Comparison of ENCODE assay signal across 18 cellular contexts in genomic region chr12:88816201-88816600, GRCh38.
DNase-seq lines count a peak whose midpoint lies in the region; ATAC-seq, FAIRE-seq and TF ChIP-seq lines count a peak whose summit lies in the region.
"Had no signal": no experiment of that assay in that cellular context is flagged by ENCODE, and none has a peak within 500 bp of the region (broad histone marks: within the 10 kb centered on the region; RNA-seq: fewer than 3 reads in every experiment).

No MANE protein-coding gene starts in this region.

- H3K36me3 ChIP-seq in BLaER1 (no peaks in the 10 kb centered on the region), OCI-LY3 (replicated peaks; ENCODE audit: low read depth, low read length) (no peaks in the 10 kb centered on the region), keratinocyte (ENCODE audit: control insufficient read depth in 2 of 2, extremely low read depth in 1 of 2, insufficient read depth in 2 of 2, low read length in 2 of 2) (no peaks in the 10 kb centered on the region), aorta (ENCODE audit: control insufficient read depth in 1 of 2, insufficient read depth in 2 of 2, low read length in 1 of 2) (no peaks in the 10 kb centered on the region)
- H3K36me3 ChIP-seq: HAP-1, right lobe of liver, suprapubic skin had no signal

- no peaks in the 10 kb centered on the region for H3K9me1 ChIP-seq in keratinocyte (ENCODE audit: control insufficient read depth, extremely low read depth, insufficient read depth, low read length)

- H3K9me3 ChIP-seq in BLaER1 (no peaks in the 10 kb centered on the region), OCI-LY3 (ENCODE audit: insufficient read depth, low read length) (no peaks in the 10 kb centered on the region), keratinocyte (ENCODE audit: control insufficient read depth, low read depth, low read length) (no peaks in the 10 kb centered on the region), aorta (ENCODE audit: control insufficient read depth, low read length) (no peaks in the 10 kb centered on the region)
- H3K9me3 ChIP-seq: HAP-1, right lobe of liver, suprapubic skin had no signal

- intact Hi-C loops in aorta (cut with DNase I) = no loop called here

- H3K27ac ChIP-seq in BLaER1 (no peak overlapping the region), OCI-LY3 (ENCODE audit: low read length) (no peak overlapping the region), keratinocyte (ENCODE audit: control insufficient read depth, insufficient read depth, low read length) (no peak overlapping the region), aorta (ENCODE audit: low read depth in 1 of 2, low read length in 2 of 2) (no peak overlapping the region)
- H3K27ac ChIP-seq: right lobe of liver, suprapubic skin had no signal

- H3K9ac ChIP-seq in BLaER1 (no peak overlapping the region), OCI-LY3 (ENCODE audit: low read length) (no peak overlapping the region), keratinocyte (ENCODE audit: control insufficient read depth, extremely low read depth, insufficient read depth, low read length) (no peak overlapping the region)

- no peak for ATAC-seq in GM19452 (IDR thresholded peaks at IDR 0.05; ENCODE audit: unreplicated experiment)
- ATAC-seq in aorta (ENCODE audit: low FRiP score) = no peak
- ATAC-seq: HepG2, right lobe of liver had no signal

- H3K79me2 ChIP-seq in OCI-LY3 (ENCODE audit: low read length) = no peaks in the 10 kb centered on the region
- H3K79me2 ChIP-seq in keratinocyte (ENCODE audit: control insufficient read depth, insufficient read depth, low read length) = no peaks in the 10 kb centered on the region

- H3K4me3 ChIP-seq in BLaER1 = no peak overlapping the region
- no peak overlapping the region for H3K4me3 ChIP-seq in OCI-LY3 (ENCODE audit: low read length)
- peak overlapping the region in 1 of 3 experiments; percentile 43 for H3K4me3 ChIP-seq in keratinocyte (ENCODE audit: control insufficient read depth in 2 of 3, extremely low read depth in 1 of 3, insufficient read depth in 2 of 3, low read depth in 1 of 3, low read length in 3 of 3)
- no peak overlapping the region for H3K4me3 ChIP-seq in aorta (ENCODE audit: low read length in 2 of 2)
- H3K4me3 ChIP-seq: HAP-1, right lobe of liver, suprapubic skin had no signal

- H3K27me3 ChIP-seq in BLaER1 (no peaks in the 10 kb centered on the region), OCI-LY3 (ENCODE audit: low read depth, low read length) (no peaks in the 10 kb centered on the region), keratinocyte (ENCODE audit: control insufficient read depth, extremely low read depth, insufficient read depth, low read length) (no peaks in the 10 kb centered on the region), aorta (ENCODE audit: control insufficient read depth in 1 of 2, insufficient read depth in 2 of 2, low read length in 1 of 2) (no peaks in the 10 kb centered on the region)
- H3K27me3 ChIP-seq: right lobe of liver, suprapubic skin had no signal

- FAIRE-seq in H54 (lab: Jason Lieb, UNC) (peak; percentile 60), keratinocyte (lab: Jason Lieb, UNC) (no peak)
- FAIRE-seq: HepG2 had no signal

- DNase-seq in H54 (ENCODE audit: insufficient read length, low spot score) (no peak), keratinocyte (ENCODE audit: low read depth, low spot score) (no peak), SW480 (ENCODE audit: low spot score) (no peak), ureter (ENCODE audit: low spot score) (no peak), aorta (no peak)
- DNase-seq: activated CD4-positive, alpha-beta memory T cell treated with anti-CD3 and anti-CD28 coated beads, Interleukin-2, amount 10 ng/mL, durations not matched to agents 7 days and 5 days; activated T-cell treated with anti-CD3 and anti-CD28 coated beads, Interleukin-2, amount 50 U/mL, for 48 hours; mesendoderm; NCI-H1417; NCI-H446 treated with DMSO at 0.1 percent for 48 hours; right lobe of liver; stimulated activated CD4-positive, alpha-beta T cell treated with anti-CD3 and anti-CD28 coated beads, Interleukin-1b, Interleukin-23, amount 100 ng/mL, for 48 hours had no signal

- TF ChIP-seq CTCF in OCI-LY3 (IDR thresholded peaks at IDR 0.05; ENCODE audit: low read depth, low read length) = no peak
- no peak for TF ChIP-seq CTCF in keratinocyte (optimal IDR thresholded peaks at IDR 0.05 in 1 of 3, IDR thresholded peaks at IDR 0.05 in 1 of 3, conservative IDR thresholded peaks at IDR 0.05 in 1 of 3; ENCODE audit: extremely low read depth in 1 of 3, insufficient read depth in 2 of 3, low read length in 3 of 3)

- peak overlapping the region; percentile 33 for H3K4me2 ChIP-seq in BLaER1
- H3K4me2 ChIP-seq in OCI-LY3 (ENCODE audit: low read length) = no peak overlapping the region
- H3K4me2 ChIP-seq in keratinocyte (ENCODE audit: control insufficient read depth, extremely low read depth, insufficient read depth, low read depth, low read length) = peak overlapping the region; percentile 68

- peaks cover 11% of the 10 kb centered on the region for H3K4me1 ChIP-seq in BLaER1
- no peaks in the 10 kb centered on the region for H3K4me1 ChIP-seq in OCI-LY3 (ENCODE audit: low read length)
- H3K4me1 ChIP-seq in keratinocyte (ENCODE audit: control insufficient read depth, extremely low read depth, insufficient read depth, low read length) = peaks cover 8% of the 10 kb centered on the region
- H3K4me1 ChIP-seq in aorta (ENCODE audit: control insufficient read depth in 1 of 2, insufficient read depth in 2 of 2, low read length in 2 of 2) = no peaks in the 10 kb centered on the region
- H3K4me1 ChIP-seq: right lobe of liver had no signal

- H4K20me1 ChIP-seq in BLaER1 (no peaks in the 10 kb centered on the region), OCI-LY3 (ENCODE audit: insufficient read depth, low read length) (no peaks in the 10 kb centered on the region), keratinocyte (ENCODE audit: control insufficient read depth, extremely low read depth, insufficient read depth, low read length) (no peaks in the 10 kb centered on the region)

- H2AFZ ChIP-seq in OCI-LY3 (ENCODE audit: low read depth, low read length) = 0 out of 2 replicates have a peak overlapping the region, but pooled peaks have one; percentile 46
- peak overlapping the region; percentile 72 for H2AFZ ChIP-seq in keratinocyte (ENCODE audit: control insufficient read depth, low read length)

- no peak for TF ChIP-seq POLR2A in H54 (IDR thresholded peaks at IDR 0.05; ENCODE audit: low read depth, low read length)

- dilution Hi-C loops in keratinocyte (cut with MboI; ENCODE audit: extremely low pct_ligation_motif_present, low sequenced_read_pairs) = no loop called here
